In the genomic region with DNA sequence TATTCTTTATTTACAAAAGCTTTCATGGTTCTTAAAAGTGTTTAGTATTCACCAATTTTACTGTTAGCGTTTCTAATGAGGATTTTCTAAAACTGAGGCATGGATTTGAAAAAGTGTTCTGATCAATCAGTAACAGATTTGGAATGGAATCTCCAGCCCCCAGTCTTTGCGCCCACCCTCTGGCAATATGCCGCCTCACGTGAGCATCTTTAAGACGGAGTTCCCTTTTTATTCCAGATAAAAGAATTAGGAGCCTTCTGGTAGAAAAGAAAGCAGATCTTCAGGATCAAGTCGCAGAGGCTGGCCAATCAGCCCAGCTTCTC, we compare ENCODE assay signal across 8 cellular contexts. TPM values are rescaled to one million over a fixed set of nuclear protein-coding genes. Genes with fewer than 3 reads are reported as not detected.
A peak's percentile ranks its signal among the peaks of the same experiment; 100 is the strongest.
DNase-seq lines count a peak whose midpoint lies in the region; ATAC-seq, FAIRE-seq and TF ChIP-seq lines count a peak whose summit lies in the region.

No MANE protein-coding gene starts in this region.

- FAIRE-seq in urothelium cell line (lab: Jason Lieb, UNC) = no peak

- POLR2A ChIA-PET in CD8-positive, alpha-beta memory T cell (lab: Charles Lee) = interaction anchor here (0.7 kb wide), 1 partner anchor 165 kb away, joined by 6 read pairs; no protein-coding TSS in a partner anchor
- POLR2A ChIA-PET in PC-3 (lab: Charles Lee; ENCODE audit: unreplicated experiment) (interaction anchor here (0.6 to 0.7 kb wide), 2 partner anchors 46 to 1929 kb away, joined by 3 to 15 read pairs; no protein-coding TSS in a partner anchor), HEK293T (lab: Yijun Ruan, JAX) (interaction anchor here (0.7 to 1.2 kb wide), 4 partner anchors 8 to 42 kb away, joined by 3 to 4 read pairs (median 3); no protein-coding TSS in a partner anchor)

- TF ChIP-seq CTCF in PC-3 (conservative IDR thresholded peaks at IDR 0.05; ENCODE audit: low read depth, low read length) (no peak), esophagus squamous epithelium (IDR thresholded peaks at IDR 0.05) (no peak), parathyroid adenoma (IDR thresholded peaks at IDR 0.05) (no peak)

- no peak for TF ChIP-seq POLR2A in esophagus squamous epithelium (IDR thresholded peaks at IDR 0.05)

- BruUV-seq in PC-3 (replicated peaks; lab: Mats Ljungman, UMichigan) = TSS peak; percentile 46

- H3K4me1 ChIP-seq in CD8-positive, alpha-beta memory T cell (ENCODE audit: insufficient read depth, low read length) = peaks cover 15% of the 10 kb centered on the region
- H3K4me1 ChIP-seq in PC-3 (ENCODE audit: insufficient read depth, low read length) (peaks cover 32% of the 10 kb centered on the region), esophagus squamous epithelium (peaks cover 22 to 67% (median 30%) of the 10 kb centered on the region in 3 donors), parathyroid adenoma (peaks cover 5% of the 10 kb centered on the region)

- H3K4me2 ChIP-seq in PC-3 (ENCODE audit: low read length) (peak overlapping the region; percentile 82), parathyroid adenoma (ENCODE audit: low read length) (peak overlapping the region; percentile 76)

- peaks cover 5% of the 10 kb centered on the region for H3K27me3 ChIP-seq in CD8-positive, alpha-beta memory T cell (ENCODE audit: insufficient read depth, low read length, poor library complexity, severe bottlenecking)
- H3K27me3 ChIP-seq in PC-3 (ENCODE audit: low read length) (no peaks in the 10 kb centered on the region), esophagus squamous epithelium (no peaks in the 10 kb centered on the region), parathyroid adenoma (ENCODE audit: control insufficient read depth, insufficient read depth, low read length) (no peaks in the 10 kb centered on the region)

- peak overlapping the region; percentile 80 for H3K9ac ChIP-seq in PC-3 (ENCODE audit: low read length)
- H3K9ac ChIP-seq in parathyroid adenoma = no peak overlapping the region

- H3K4me3 ChIP-seq in CD8-positive, alpha-beta memory T cell (ENCODE audit: low read length) = no peak overlapping the region
- peak overlapping the region; percentile 84 for H3K4me3 ChIP-seq in PC-3 (ENCODE audit: low read length)
- peak overlapping the region; percentile 62 to 87 (median 76) for H3K4me3 ChIP-seq in esophagus squamous epithelium
- peak overlapping the region; percentile 62 for H3K4me3 ChIP-seq in parathyroid adenoma (ENCODE audit: low read depth, low read length)

- peaks cover 0 to 4% (median 0%) of the 10 kb centered on the region in 3 donors for H3K36me3 Mint-ChIP-seq in CD8-positive, alpha-beta memory T cell

- ATAC-seq in PC-3 (no peak), GM18511 (IDR thresholded peaks at IDR 0.05; ENCODE audit: unreplicated experiment) (no peak)

- DNase-seq in CD8-positive, alpha-beta memory T cell = no peak
- no peak for DNase-seq in PC-3
- no peak for DNase-seq in esophagus squamous epithelium (lab: John Stamatoyannopoulos, UW)
- DNase-seq in HEK293T (ENCODE audit: extremely low spot score) = no peak
- no peak for DNase-seq in NCI-H1105 treated with DMSO at 0.1 percent for 48 hours (lab: John Stamatoyannopoulos, UW)
- DNase-seq in urothelium cell line (ENCODE audit: low spot score) = no peak

- H3K79me2 ChIP-seq in PC-3 (ENCODE audit: low read length) = peaks cover 55% of the 10 kb centered on the region
- H3K79me2 ChIP-seq in parathyroid adenoma = peaks cover 9% of the 10 kb centered on the region

- no peaks in the 10 kb centered on the region for H3F3A ChIP-seq in PC-3 (ENCODE audit: low read length, unreplicated experiment)

- H3K27ac ChIP-seq in CD8-positive, alpha-beta memory T cell (ENCODE audit: low read depth, low read length) = no peak overlapping the region
- H3K27ac ChIP-seq in PC-3 (ENCODE audit: low read length) (no peak overlapping the region), esophagus squamous epithelium (peak overlapping the region in 3 of 4 donors; percentile 81 to 94 (median 82)), parathyroid adenoma (no peak overlapping the region)

- H4K20me1 ChIP-seq in PC-3 (ENCODE audit: low read length) = peaks cover 5% of the 10 kb centered on the region; the same call in 1 of the 2 replicates

- CTCF ChIA-PET in CD8-positive, alpha-beta memory T cell (lab: Charles Lee) = interaction anchor here (1.1 to 1.4 kb wide), 2 partner anchors 11 to 26 kb away, joined by 3 read pairs; no protein-coding TSS in a partner anchor
- CTCF ChIA-PET in PC-3 (lab: Charles Lee) (interaction anchor here (0.6 to 0.7 kb wide), 3 partner anchors 28 to 109 kb away, joined by 3 to 5 read pairs (median 3); partner anchors contain the start of gene GAA), HEK293T (lab: Yijun Ruan, JAX) (interaction anchor here (1.6 kb wide), 1 partner anchor 26 kb away, joined by 6 read pairs; no protein-coding TSS in a partner anchor)

- H3K9me3 Mint-ChIP-seq in CD8-positive, alpha-beta memory T cell = no peaks in the 10 kb centered on the region

- H3K9me2 ChIP-seq in PC-3 (replicated peaks; ENCODE audit: low read length) = no peaks in the 10 kb centered on the region

- H3K27ac Mint-ChIP-seq in CD8-positive, alpha-beta memory T cell = peak overlapping the region in 5 of 8 donors; percentile 83 to 96 (median 94)

- WGBS in esophagus squamous epithelium, 2 donors = 13 to 16% methylated on average over 6 of the region's 6 CpGs

- peak overlapping the region; percentile 84 to 91 (median 88) for H3K4me3 Mint-ChIP-seq in CD8-positive, alpha-beta memory T cell

- H3K36me3 ChIP-seq in CD8-positive, alpha-beta memory T cell (ENCODE audit: insufficient read depth, low read length) = no peaks in the 10 kb centered on the region
- H3K36me3 ChIP-seq in PC-3 (ENCODE audit: low read depth, low read length) = no peaks in the 10 kb centered on the region
- H3K36me3 ChIP-seq in esophagus squamous epithelium = no peaks in the 10 kb centered on the region
- H3K36me3 ChIP-seq in parathyroid adenoma (ENCODE audit: control insufficient read depth, insufficient read depth, low read length) = no peaks in the 10 kb centered on the region

- peaks cover 11 to 14% (median 11%) of the 10 kb centered on the region in 3 donors for H3K4me1 Mint-ChIP-seq in CD8-positive, alpha-beta memory T cell

- peak overlapping the region; percentile 52 for H2AFZ ChIP-seq in PC-3 (ENCODE audit: low read length)
- H2AFZ ChIP-seq in parathyroid adenoma = peak overlapping the region; percentile 70

- peaks cover 10 to 20% of the 10 kb centered on the region in 2 donors for H3K27me3 Mint-ChIP-seq in CD8-positive, alpha-beta memory T cell

- H3K9me3 ChIP-seq in CD8-positive, alpha-beta memory T cell (ENCODE audit: low read length) = no peaks in the 10 kb centered on the region
- H3K9me3 ChIP-seq in PC-3 (ENCODE audit: low read length) (no peaks in the 10 kb centered on the region), esophagus squamous epithelium (no peaks in the 10 kb centered on the region), parathyroid adenoma (ENCODE audit: control insufficient read depth, low read length) (no peaks in the 10 kb centered on the region)

- intact Hi-C loops in PC-3 (cut with micrococcal nuclease) = no loop called here
- intact Hi-C loops in esophagus squamous epithelium (cut with DNase I) = no loop called here

TF ChIP-seq in HEK293T, 16 proteins besides CTCF, POLR2A, EP300 and RAD21:
- TF ChIP-seq ZNF384 (IDR thresholded peaks at IDR 0.05) (no peak), TARDBP (IDR thresholded peaks at IDR 0.05) (no peak), SP1 (IDR thresholded peaks at IDR 0.05) (no peak), FOXM1 (IDR thresholded peaks at IDR 0.05; ENCODE audit: borderline replicate concordance) (no peak), ARNT (IDR thresholded peaks at IDR 0.05) (no peak), HDGF (IDR thresholded peaks at IDR 0.05; ENCODE audit: borderline replicate concordance) (no peak), PKNOX1 (IDR thresholded peaks at IDR 0.05) (no peak), CTBP1 (IDR thresholded peaks at IDR 0.05; ENCODE audit: borderline replicate concordance) (no peak), BHLHE40 (IDR thresholded peaks at IDR 0.05; ENCODE audit: borderline replicate concordance) (no peak), NFRKB (IDR thresholded peaks at IDR 0.05) (no peak), L3MBTL2 (conservative IDR thresholded peaks at IDR 0.05) (no peak), FOXK2 (IDR thresholded peaks at IDR 0.05) (no peak), LEF1 (IDR thresholded peaks at IDR 0.05; ENCODE audit: borderline replicate concordance) (no peak), SUZ12 (IDR thresholded peaks at IDR 0.05) (no peak), ELF4 (IDR thresholded peaks at IDR 0.05) (no peak), FOXA1 (IDR thresholded peaks at IDR 0.05) (no peak)

RNA-seq across cellular contexts. Expression of gene TBC1D16, which starts 1.1 kb away (rescaled TPM):
- total RNA-seq in CD8-positive, alpha-beta memory T cell = 1 to 10 TPM; 3.5 to 4.3 TPM
- 0.33 TPM for polyA plus RNA-seq in CD8-positive, alpha-beta memory T cell
- total RNA-seq in PC-3 (2014; rRNA removed) (23.7 and 24.6 TPM in 2 replicates), esophagus squamous epithelium (10 to 100 TPM in 2 of 4 donors, 1 to 10 TPM in 2; 6.4 to 20.2 (median 11.5) TPM)

RNA-seq across cellular contexts. Expression of gene CCDC40, which starts 1.8 kb away (rescaled TPM):
- 1 to 10 TPM; 3.6 to 4.3 TPM for total RNA-seq in CD8-positive, alpha-beta memory T cell
- not detected for polyA plus RNA-seq in CD8-positive, alpha-beta memory T cell
- total RNA-seq in PC-3 (2014; rRNA removed) = 5.3 and 7.5 TPM in 2 replicates
- 1 to 10 TPM in 3 of 4 donors, under 1 TPM in 1; 0.32 to 3.9 (median 2.1) TPM for total RNA-seq in esophagus squamous epithelium

Comparison
In these comparisons a context has a peak if more than half of its experiments do, and no peak if none do; other contexts are left out.
1. H3K27ac ChIP-seq: peak in esophagus squamous epithelium (3 of 4); none in CD8-positive, alpha-beta memory T cell (single experiment), PC-3 (single experiment) and parathyroid adenoma (single experiment).